9 cellular contexts compared by ENCODE assay signal in the genomic region with DNA sequence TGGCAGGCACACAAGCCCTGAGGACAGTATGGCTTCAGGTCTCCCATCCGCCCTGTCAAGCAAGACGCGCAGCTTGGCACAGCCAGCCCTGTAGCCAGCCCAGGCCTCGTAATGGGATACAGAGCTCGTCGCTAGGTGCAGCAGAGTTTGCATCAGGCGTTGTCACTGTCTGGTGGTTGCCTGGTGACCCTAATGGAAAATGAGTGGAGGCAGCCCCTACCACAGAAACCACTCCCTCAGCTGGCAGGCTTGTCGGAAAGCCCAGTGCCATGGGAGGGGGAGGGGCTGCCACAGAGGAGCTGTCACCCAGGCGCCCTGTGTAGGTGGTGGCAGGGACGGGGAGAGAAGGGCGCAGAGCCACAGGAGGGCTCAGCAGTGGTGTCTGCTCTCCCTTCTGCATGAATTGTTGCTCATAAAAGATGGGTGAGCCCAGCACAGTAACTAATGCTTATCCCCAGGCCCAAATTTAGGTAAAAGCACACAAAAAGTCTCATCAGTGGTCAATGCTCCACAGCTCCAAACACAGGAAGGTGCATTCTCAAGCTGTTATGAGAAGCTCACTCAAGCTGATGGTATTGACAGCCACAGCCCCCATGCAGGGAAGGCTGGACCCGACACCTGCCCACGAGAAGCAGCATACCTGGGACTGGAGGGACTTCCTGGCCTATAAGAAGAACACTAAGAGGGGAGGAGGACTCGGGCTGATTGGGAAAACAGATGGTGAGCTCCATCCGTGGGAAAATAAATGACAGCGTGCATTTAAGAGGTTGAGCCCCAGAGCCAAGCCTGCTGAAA.
A peak's percentile ranks its signal among the peaks of the same experiment; 100 is the strongest.
DNase-seq lines count a peak whose midpoint lies in the region; ATAC-seq, FAIRE-seq and TF ChIP-seq lines count a peak whose summit lies in the region.
"Had no signal": no experiment of that assay in that cellular context is flagged by ENCODE, and none has a peak within 500 bp of the region (broad histone marks: within the 10 kb centered on the region; RNA-seq: fewer than 3 reads in every experiment).

No MANE protein-coding gene starts in this region.

- TF ChIP-seq CTCF in heart right ventricle (IDR thresholded peaks at IDR 0.05) (no peak), sigmoid colon (IDR thresholded peaks at IDR 0.05) (no peak), HepG2 (CRISPR knock-in tag; IDR thresholded peaks at IDR 0.05) (no peak)

- CTCF ChIA-PET in HepG2 (lab: Yijun Ruan, JAX; ENCODE audit: low intra/inter-chr PET ratio, low total read pairs) = no interaction called here

- H3K4me2 ChIP-seq in HepG2 (ENCODE audit: low read depth, low read length) = no peak overlapping the region
- no peak overlapping the region for H3K4me2 ChIP-seq in Karpas-422 (ENCODE audit: low read depth, low read length, poor library complexity, severe bottlenecking)

- no peaks in the 10 kb centered on the region for H3K27me3 ChIP-seq in heart right ventricle
- H3K27me3 ChIP-seq in sigmoid colon = no peaks in the 10 kb centered on the region
- H3K27me3 ChIP-seq in HepG2 (ENCODE audit: control insufficient read depth in 1 of 2, insufficient read depth in 2 of 2, low read length in 2 of 2) = no peaks in the 10 kb centered on the region
- H3K27me3 ChIP-seq in Karpas-422 (ENCODE audit: low read length) = no peaks in the 10 kb centered on the region

- H3K36me3 ChIP-seq in heart right ventricle = no peaks in the 10 kb centered on the region
- no peaks in the 10 kb centered on the region for H3K36me3 ChIP-seq in sigmoid colon
- H3K36me3 ChIP-seq in HepG2 (replicated peaks in 1 of 2; ENCODE audit: control insufficient read depth in 1 of 2, insufficient read depth in 2 of 2, low read length in 2 of 2) = no peaks in the 10 kb centered on the region
- H3K36me3 ChIP-seq in Karpas-422 (ENCODE audit: insufficient read depth, low read length) = no peaks in the 10 kb centered on the region

- POLR2A ChIA-PET in HepG2 (lab: Yijun Ruan, JAX) = no interaction called here

- WGBS in heart right ventricle, 2 donors = 67 to 71% methylated on average over 16 of the region's 16 CpGs
- WGBS in sigmoid colon, 2 donors = 74 to 90% methylated on average over 16 of the region's 16 CpGs
- 51% methylated on average over 9 of the region's 16 CpGs for WGBS in HepG2 (ENCODE audit: low lambda C conversion rate)

- no peaks in the 10 kb centered on the region for H3K9me2 ChIP-seq in Karpas-422 (replicated peaks; ENCODE audit: insufficient read depth, low read length)

- H3K4me1 ChIP-seq in heart right ventricle (peaks cover 16 to 48% (median 37%) of the 10 kb centered on the region in 9 donors), sigmoid colon (peaks cover 0 to 29% (median 21%) of the 10 kb centered on the region in 4 donors), HepG2 (ENCODE audit: insufficient read depth, low read length) (peaks cover 20% of the 10 kb centered on the region), Karpas-422 (ENCODE audit: low read length) (no peaks in the 10 kb centered on the region)

- DNase-seq in DMS 273 (lab: John Stamatoyannopoulos, UW; ENCODE audit: unreplicated experiment) (peak; percentile 2), DMS 273 treated with DMSO at 0.1 percent for 48 hours (lab: John Stamatoyannopoulos, UW) (no peak), heart right ventricle (peak; percentile 66 to 80), sigmoid colon (no peak), HepG2 (ENCODE audit: low spot score) (no peak), Karpas-422 (no peak)
- DNase-seq in activated CD4-positive, alpha-beta T cell treated with anti-CD3 and anti-CD28 coated beads, Interleukin-2, amount 50 U/mL, for 1 hour = peak; percentile 88
- peak; percentile 60 for DNase-seq in stimulated activated CD8-positive, alpha-beta memory T cell treated with anti-CD3 and anti-CD28 coated beads, Interleukin-15, amount 100 ng/mL, for 24 hours (ENCODE audit: low read depth)

- H4K20me1 ChIP-seq in HepG2 (ENCODE audit: insufficient read depth, low read length) (no peaks in the 10 kb centered on the region), Karpas-422 (ENCODE audit: insufficient read depth, low read depth, low read length) (no peaks in the 10 kb centered on the region)

- no peak for TF ChIP-seq EP300 in sigmoid colon (IDR thresholded peaks at IDR 0.05)
- no peak for TF ChIP-seq EP300 in HepG2 (IDR thresholded peaks at IDR 0.05; ENCODE audit: low read depth in 2 of 2, low read length in 2 of 2)
- no peak for TF ChIP-seq EP300 in HepG2 (CRISPR knock-in tag; IDR thresholded peaks at IDR 0.05; ENCODE audit: borderline replicate concordance)

- H3K79me2 ChIP-seq in HepG2 (ENCODE audit: insufficient read depth, low read length) (no peaks in the 10 kb centered on the region), Karpas-422 (ENCODE audit: low read length) (no peaks in the 10 kb centered on the region)

- no peak for TF ChIP-seq RAD21 in HepG2 (CRISPR knock-in tag; IDR thresholded peaks at IDR 0.05)

- intact Hi-C loops in heart right ventricle (cut with DNase I) (loop anchor here in 4 of 10 donors (5.0 kb wide), 4 partner anchors 35 to 130 kb away; no protein-coding TSS in a partner anchor), sigmoid colon (cut with DNase I) (no loop called here), HepG2 (cut with micrococcal nuclease; ENCODE audit: unreplicated experiment) (no loop called here)

- BruUV-seq in HepG2 (replicated peaks; lab: Mats Ljungman, UMichigan) = no TSS peak

- TF ChIP-seq POLR2A in sigmoid colon (IDR thresholded peaks at IDR 0.05) (no peak), HepG2 (IDR thresholded peaks at IDR 0.05; ENCODE audit: insufficient read depth in 1 of 2, low read depth in 2 of 2, low read length in 2 of 2) (no peak)

- H3K4me3 ChIP-seq in heart right ventricle (peak overlapping the region in 1 of 10 donors; percentile 6), sigmoid colon (no peak overlapping the region), HepG2 (replicated peaks in 1 of 3; ENCODE audit: insufficient read depth in 1 of 3, low read depth in 2 of 3, low read length in 3 of 3) (no peak overlapping the region), Karpas-422 (ENCODE audit: low read length) (no peak overlapping the region)

- in situ Hi-C loops in HepG2 (cut with HindIII; ENCODE audit: extremely low pct_ligation_motif_present, low pct_unique_long_range_greater_than_20kb) = no loop called here

- ATAC-seq in heart right ventricle (peak in 6 of 8 donors; percentile 44 to 95 (median 66)), HepG2 (no peak)

- peak overlapping the region in 8 of 10 donors; percentile 22 to 88 (median 76) for H3K27ac ChIP-seq in heart right ventricle
- peak overlapping the region in 1 of 4 donors; percentile 6 for H3K27ac ChIP-seq in sigmoid colon
- no peak overlapping the region for H3K27ac ChIP-seq in HepG2 (ENCODE audit: extremely low read length, insufficient read depth, low read length)
- no peak overlapping the region for H3K27ac ChIP-seq in Karpas-422 (ENCODE audit: low read length)
- H3K27ac ChIP-seq: 22Rv1 had no signal

- FAIRE-seq in HepG2 (lab: Jason Lieb, UNC) = no peak

- no peak overlapping the region for H3K9ac ChIP-seq in HepG2 (ENCODE audit: insufficient read depth, low read depth, low read length)
- H3K9ac ChIP-seq in Karpas-422 (ENCODE audit: low read length) = no peak overlapping the region

- H2AFZ ChIP-seq in HepG2 (ENCODE audit: low read length) (no peak overlapping the region), Karpas-422 (ENCODE audit: low read length) (no peak overlapping the region)

- H3K9me3 ChIP-seq in heart right ventricle (no peaks in the 10 kb centered on the region), sigmoid colon (no peaks in the 10 kb centered on the region), HepG2 (ENCODE audit: low read length) (no peaks in the 10 kb centered on the region), Karpas-422 (ENCODE audit: low read length) (no peaks in the 10 kb centered on the region)

TF ChIP-seq in HepG2, 621 proteins besides CTCF, POLR2A, EP300 and RAD21:
- TF ChIP-seq SIN3B (IDR thresholded peaks at IDR 0.05; ENCODE audit: low read length) = no peak
- no peak for TF ChIP-seq PPARG (CRISPR knock-in tag; conservative IDR thresholded peaks at IDR 0.05)
- no peak for TF ChIP-seq ZNF556 (CRISPR knock-in tag; IDR thresholded peaks at IDR 0.05; ENCODE audit: borderline replicate concordance)
- TF ChIP-seq TBX3 (IDR thresholded peaks at IDR 0.05; ENCODE audit: borderline replicate concordance) = no peak
- TF ChIP-seq, protein P1, sequence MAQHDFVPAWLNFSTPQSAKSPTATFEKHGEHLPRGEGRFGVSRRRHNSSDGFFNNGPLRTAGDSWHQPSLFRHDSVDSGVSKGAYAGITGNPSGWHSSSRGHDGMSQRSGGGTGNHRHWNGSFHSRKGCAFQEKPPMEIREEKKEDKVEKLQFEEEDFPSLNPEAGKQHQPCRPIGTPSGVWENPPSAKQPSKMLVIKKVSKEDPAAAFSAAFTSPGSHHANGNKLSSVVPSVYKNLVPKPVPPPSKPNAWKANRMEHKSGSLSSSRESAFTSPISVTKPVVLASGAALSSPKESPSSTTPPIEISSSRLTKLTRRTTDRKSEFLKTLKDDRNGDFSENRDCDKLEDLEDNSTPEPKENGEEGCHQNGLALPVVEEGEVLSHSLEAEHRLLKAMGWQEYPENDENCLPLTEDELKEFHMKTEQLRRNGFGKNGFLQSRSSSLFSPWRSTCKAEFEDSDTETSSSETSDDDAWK (CRISPR knock-in tag; IDR thresholded peaks at IDR 0.05) = no peak
- no peak for TF ChIP-seq ZNF639 (CRISPR knock-in tag; conservative IDR thresholded peaks at IDR 0.05)
- no peak for TF ChIP-seq SAP130 (CRISPR knock-in tag; IDR thresholded peaks at IDR 0.05; ENCODE audit: low read depth)
- no peak for TF ChIP-seq ZNF337 (CRISPR knock-in tag; IDR thresholded peaks at IDR 0.05; ENCODE audit: borderline replicate concordance, low read depth)
- no peak for TF ChIP-seq MBD4 (IDR thresholded peaks at IDR 0.05; ENCODE audit: borderline replicate concordance, low read length)

Comparison
In these comparisons a context has a peak if more than half of its experiments do, and no peak if none do; other contexts are left out.
1. DNase-seq: peak in DMS 273 (single experiment), activated CD4-positive, alpha-beta T cell treated with anti-CD3 and anti-CD28 coated beads, Interleukin-2, amount 50 U/mL, for 1 hour (single experiment), heart right ventricle (2 of 2) and stimulated activated CD8-positive, alpha-beta memory T cell treated with anti-CD3 and anti-CD28 coated beads, Interleukin-15, amount 100 ng/mL, for 24 hours (single experiment); none in DMS 273 treated with DMSO at 0.1 percent for 48 hours (single experiment), sigmoid colon (single experiment), HepG2 (single experiment) and Karpas-422 (single experiment).
2. H3K27ac ChIP-seq: peak in heart right ventricle (8 of 10); none in HepG2 (single experiment) and Karpas-422 (single experiment).